11 cellular contexts compared by ENCODE assay signal in the genomic region with DNA sequence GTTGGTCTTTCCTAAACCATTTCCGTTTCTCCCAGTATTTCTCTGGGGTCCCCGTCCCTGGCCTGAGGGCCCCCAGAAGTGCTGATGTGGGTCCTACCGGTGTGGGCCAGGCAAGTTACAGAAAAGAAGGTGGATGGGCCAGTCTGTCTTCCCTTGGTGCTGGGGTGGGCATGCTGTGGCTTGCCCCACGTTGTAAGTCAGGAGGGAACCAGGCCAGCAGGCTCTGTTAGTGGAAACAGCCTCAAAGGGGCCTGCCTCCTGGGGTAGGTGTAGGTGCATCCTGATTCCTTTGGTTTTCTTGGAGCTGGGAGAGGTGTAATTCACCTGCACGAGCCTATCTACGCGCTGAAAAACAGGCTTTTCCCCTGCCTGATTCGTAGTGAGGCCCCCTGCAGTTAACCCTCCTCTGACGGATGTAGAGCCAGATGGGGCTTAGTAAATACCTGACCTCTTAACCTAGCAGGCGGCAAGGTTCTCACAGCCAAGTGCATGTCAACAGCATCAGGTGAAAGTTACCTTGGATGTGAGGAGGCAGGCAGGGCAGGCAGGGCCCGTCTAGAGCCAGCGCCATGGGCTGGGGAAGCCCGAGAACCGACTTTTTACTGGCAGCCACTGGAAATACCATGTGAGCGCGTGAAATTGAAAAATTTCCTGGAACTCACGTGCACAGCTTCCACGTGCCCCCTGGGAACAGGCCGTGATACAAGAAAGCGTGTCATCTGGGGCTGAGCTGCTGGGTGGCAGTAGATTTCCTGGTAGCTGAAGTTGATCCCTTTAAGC. TPM values are rescaled to one million over a fixed set of nuclear protein-coding genes. Genes with fewer than 3 reads are reported as not detected.
DNase-seq lines count a peak whose midpoint lies in the region; ATAC-seq and TF ChIP-seq lines count a peak whose summit lies in the region.
"Not testable (repeated sequence)": the region's sequence is repeated elsewhere in the genome, so short reads cannot be mapped to it uniquely, and the experiment has no call there.
"Had no signal": no experiment of that assay in that cellular context is flagged by ENCODE, and none has a peak within 500 bp of the region (broad histone marks: within the 10 kb centered on the region; RNA-seq: fewer than 3 reads in every experiment).

No MANE protein-coding gene starts in this region.

- ATAC-seq in GM18519 (IDR thresholded peaks at IDR 0.05; ENCODE audit: low FRiP score, unreplicated experiment), result peak; percentile 6
- peak; percentile 13 for ATAC-seq in GM19467 (IDR thresholded peaks at IDR 0.05; ENCODE audit: unreplicated experiment)
- ATAC-seq in GM23338, result peak; percentile 95
- ATAC-seq in HG03064 (IDR thresholded peaks at IDR 0.05; ENCODE audit: low read depth, unreplicated experiment), result peak; percentile 9
- peak; percentile 1 for ATAC-seq in HG03565 (IDR thresholded peaks at IDR 0.05; ENCODE audit: unreplicated experiment)
- ATAC-seq in activated CD8-positive, alpha-beta T cell treated with anti-CD3 and anti-CD28 coated beads, Interleukin-2, amount 10 ng/mL, durations not matched to agents 7 days and 5 days, result peak; percentile 41
- ATAC-seq in heart right ventricle, result peak; percentile 29 to 83 (median 52)
- peak; percentile 11 for ATAC-seq in stimulated activated naive CD8-positive, alpha-beta T cell treated with anti-CD3 and anti-CD28 coated beads, Interleukin-15, Interleukin-2, amounts not matched to agents 100 U/mL and 50 U/mL, for 24 hours

- not testable (repeated sequence) for H3K27ac Mint-ChIP-seq in GM23338; activated CD8-positive, alpha-beta T cell treated with anti-CD3 and anti-CD28 coated beads, Interleukin-2, amount 10 ng/mL, durations not matched to agents 7 days and 5 days

- not testable (repeated sequence) for H3K4me1 ChIP-seq in GM23338 (ENCODE audit: insufficient read depth); heart right ventricle

- DNase-seq in GM23338 (ENCODE audit: low spot score); activated CD8-positive, alpha-beta T cell treated with anti-CD3 and anti-CD28 coated beads, Interleukin-2, amount 10 ng/mL, durations not matched to agents 7 days and 5 days; heart right ventricle; stimulated activated naive CD8-positive, alpha-beta T cell treated with anti-CD3 and anti-CD28 coated beads, Interleukin-15, Interleukin-2, amounts not matched to agents 100 U/mL and 50 U/mL, for 24 hours: not testable (repeated sequence)

- CTCF ChIA-PET in activated CD8-positive, alpha-beta T cell treated with anti-CD3 and anti-CD28 coated beads, Interleukin-2, amount 10 ng/mL, durations not matched to agents 7 days and 5 days (lab: Charles Lee), result not testable (repeated sequence)

- H3K27me3 ChIP-seq in GM23338 (ENCODE audit: insufficient read depth); heart right ventricle: not testable (repeated sequence)

- H3K9me2 ChIP-seq in GM23338 (ENCODE audit: insufficient read depth), result not testable (repeated sequence)

- not testable (repeated sequence) for H3K4me2 ChIP-seq in GM23338

- not testable (repeated sequence) for H2AFZ ChIP-seq in GM23338

- not testable (repeated sequence) for H3F3A ChIP-seq in GM23338 (replicated peaks; ENCODE audit: low read depth)

- not testable (repeated sequence) for H3K9me3 ChIP-seq in heart right ventricle

- 44 to 66% methylated on average over 4 to 5 of the region's 20 CpGs for WGBS in heart right ventricle, 2 donors

- POLR2A ChIA-PET in activated CD8-positive, alpha-beta T cell treated with anti-CD3 and anti-CD28 coated beads, Interleukin-2, amount 10 ng/mL, durations not matched to agents 7 days and 5 days (lab: Charles Lee), result not testable (repeated sequence)

- intact Hi-C loops in heart right ventricle (cut with DNase I), result not testable (repeated sequence)

- not testable (repeated sequence) for H3K36me3 ChIP-seq in GM23338 (ENCODE audit: insufficient read depth)
- peaks cover 0 to 29% (median 0%) of the 10 kb centered on the region in 9 donors for H3K36me3 ChIP-seq in heart right ventricle

- not testable (repeated sequence) for H3K27ac ChIP-seq in GM23338 (ENCODE audit: low read depth); heart right ventricle

- H3K79me2 ChIP-seq in GM23338 (replicated peaks; ENCODE audit: insufficient read depth), result not testable (repeated sequence)

- H3K4me1 Mint-ChIP-seq in GM23338; activated CD8-positive, alpha-beta T cell treated with anti-CD3 and anti-CD28 coated beads, Interleukin-2, amount 10 ng/mL, durations not matched to agents 7 days and 5 days (ENCODE audit: low read depth): not testable (repeated sequence)

- not testable (repeated sequence) for H3K27me3 Mint-ChIP-seq in GM23338 (ENCODE audit: insufficient read depth, low read depth, poor library complexity); activated CD8-positive, alpha-beta T cell treated with anti-CD3 and anti-CD28 coated beads, Interleukin-2, amount 10 ng/mL, durations not matched to agents 7 days and 5 days (ENCODE audit: low read depth)

- not testable (repeated sequence) for H3K4me3 ChIP-seq in GM23338, heart right ventricle

- not testable (repeated sequence) for H4K20me1 ChIP-seq in GM23338 (replicated peaks; ENCODE audit: insufficient read depth)

- peaks cover 18% of the 10 kb centered on the region for H3K36me3 Mint-ChIP-seq in GM23338 (ENCODE audit: low read depth)
- peaks cover 14% of the 10 kb centered on the region for H3K36me3 Mint-ChIP-seq in activated CD8-positive, alpha-beta T cell treated with anti-CD3 and anti-CD28 coated beads, Interleukin-2, amount 10 ng/mL, durations not matched to agents 7 days and 5 days (ENCODE audit: low read depth)

- TF ChIP-seq CTCF in GM23338 (conservative IDR thresholded peaks at IDR 0.05; ENCODE audit: low read depth in 2 of 2); heart right ventricle (IDR thresholded peaks at IDR 0.05): not testable (repeated sequence)

- H3K9me3 Mint-ChIP-seq in GM23338; activated CD8-positive, alpha-beta T cell treated with anti-CD3 and anti-CD28 coated beads, Interleukin-2, amount 10 ng/mL, durations not matched to agents 7 days and 5 days (ENCODE audit: insufficient read depth): not testable (repeated sequence)

- H3K4me3 Mint-ChIP-seq in GM23338; activated CD8-positive, alpha-beta T cell treated with anti-CD3 and anti-CD28 coated beads, Interleukin-2, amount 10 ng/mL, durations not matched to agents 7 days and 5 days: not testable (repeated sequence)

RNA-seq across cellular contexts. Expression of gene UPK3B, which starts 24.3 kb away (rescaled TPM):
- 3.0 and 5.2 TPM in 2 replicates for total RNA-seq in GM23338 (2014; rRNA removed; shearing (Covaris generic))
- polyA plus RNA-seq in GM23338 (2016; fragmentation: Nextera tagmentation; extraction: Ambion mirVana), result 3.3 and 3.8 TPM in 2 replicates
- total RNA-seq in activated CD8-positive, alpha-beta T cell treated with anti-CD3 and anti-CD28 coated beads, Interleukin-2, amount 10 ng/mL, durations not matched to agents 7 days and 5 days, result under 1 TPM; 0.68 to 0.92 TPM
- total RNA-seq in heart right ventricle, result 1 to 10 TPM in 1 of 10 donors, under 1 TPM in 7, not detected in 2; 0.24 to 2.7 (median 0.65) TPM
- polyA plus RNA-seq in heart right ventricle, result under 1 TPM in 1 of 2 donors, not detected in 1; 0.09 TPM
- total RNA-seq: smooth muscle cell had no signal
- polyA plus RNA-seq: smooth muscle cell had no signal

RNA-seq across cellular contexts. Expression of gene DTX2, which starts 24.5 kb away (rescaled TPM):
- 72.8 and 77.9 TPM in 2 replicates for total RNA-seq in GM23338 (2014; rRNA removed; shearing (Covaris generic))
- 29.7 and 36.1 TPM in 2 replicates for polyA plus RNA-seq in GM23338 (2016; fragmentation: Nextera tagmentation; extraction: Ambion mirVana)
- 10 to 100 TPM; 28.0 to 30.6 TPM for total RNA-seq in activated CD8-positive, alpha-beta T cell treated with anti-CD3 and anti-CD28 coated beads, Interleukin-2, amount 10 ng/mL, durations not matched to agents 7 days and 5 days
- total RNA-seq in heart right ventricle, result 10 to 100 TPM in 2 of 10 donors, 1 to 10 TPM in 8; 5.8 to 11.4 (median 8.1) TPM
- 10 to 100 TPM; 11.2 to 23.4 TPM for polyA plus RNA-seq in heart right ventricle

RNA-seq across cellular contexts. Expression of gene SPDYE16, which starts 57.1 kb away (rescaled TPM):
- not detected in 2 replicates for total RNA-seq in GM23338 (2014; rRNA removed; shearing (Covaris generic))
- polyA plus RNA-seq in GM23338 (2016; fragmentation: Nextera tagmentation; extraction: Ambion mirVana) (0.55 and 1.1 TPM in 2 replicates), heart right ventricle (under 1 TPM; 0.06 to 0.22 TPM)
- total RNA-seq in activated CD8-positive, alpha-beta T cell treated with anti-CD3 and anti-CD28 coated beads, Interleukin-2, amount 10 ng/mL, durations not matched to agents 7 days and 5 days, result under 1 TPM; 0.16 to 0.18 TPM
- total RNA-seq in heart right ventricle, result under 1 TPM in 3 of 10 donors, not detected in 7; 0.17 to 0.57 (median 0.54) TPM
- total RNA-seq: activated CD4-positive, alpha-beta T cell treated with anti-CD3 and anti-CD28 coated beads, Interleukin-2, amount 10 ng/mL, durations not matched to agents 24 days and 14 days; astrocyte; smooth muscle cell had no signal
- polyA plus RNA-seq: smooth muscle cell had no signal

Comparison
In these comparisons a context has a peak if more than half of its experiments do, and no peak if none do; other contexts are left out.
1. ATAC-seq: peak in every context shown above with its lines; median percentile 95 in GM23338; 52 in heart right ventricle; 41 in activated CD8-positive, alpha-beta T cell treated with anti-CD3 and anti-CD28 coated beads, Interleukin-2, amount 10 ng/mL, durations not matched to agents 7 days and 5 days; 13 in GM19467; 11 in stimulated activated naive CD8-positive, alpha-beta T cell treated with anti-CD3 and anti-CD28 coated beads, Interleukin-15, Interleukin-2, amounts not matched to agents 100 U/mL and 50 U/mL, for 24 hours; 9 in HG03064; 6 in GM18519; 1 in HG03565.